ENCODE assay signal across 17 cellular contexts in the genomic region with DNA sequence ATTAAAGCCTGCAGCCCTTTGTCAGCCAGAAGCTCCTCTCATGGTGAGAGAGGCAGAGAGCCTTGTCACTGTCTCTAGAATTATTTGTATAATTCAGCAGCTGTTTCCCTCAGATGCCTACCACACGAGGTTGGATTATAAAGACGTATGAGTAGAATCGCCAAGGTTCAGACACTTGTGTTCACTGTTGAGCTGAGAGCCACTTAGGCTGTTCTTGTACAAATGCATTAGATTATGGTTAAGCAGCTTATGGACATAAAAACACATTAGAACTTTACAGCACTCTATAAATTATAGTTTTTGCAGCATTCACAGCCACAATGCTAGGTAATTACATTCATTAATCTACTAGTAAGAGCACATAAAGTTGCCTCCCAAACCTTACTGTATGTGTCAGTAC.
DNase-seq lines count a peak whose midpoint lies in the region; ATAC-seq and TF ChIP-seq lines count a peak whose summit lies in the region.
"Had no signal": no experiment of that assay in that cellular context is flagged by ENCODE, and none has a peak within 500 bp of the region (broad histone marks: within the 10 kb centered on the region; RNA-seq: fewer than 3 reads in every experiment).

No MANE protein-coding gene starts in this region.

- no peaks in the 10 kb centered on the region for H3K27me3 ChIP-seq in neural cell (ENCODE audit: insufficient read depth, low read depth, low read length)

- H3K9ac ChIP-seq in neural cell (ENCODE audit: low read length), result no peak overlapping the region

- H3K4me3 ChIP-seq in neural cell (ENCODE audit: low read length), result peak overlapping the region; percentile 13
- H3K4me3 ChIP-seq: GM23338, K562 had no signal

- no peak for TF ChIP-seq EP300 in neural cell (conservative IDR thresholded peaks at IDR 0.05; ENCODE audit: poor library complexity, severe bottlenecking)

- no peak overlapping the region for H2AFZ ChIP-seq in neural cell (ENCODE audit: low read depth, low read length)
- H2AFZ ChIP-seq: GM23338 had no signal

- H3K9me2 ChIP-seq in neural cell (ENCODE audit: insufficient read depth, low read length), result no peaks in the 10 kb centered on the region

- no peak for ATAC-seq in HG03175 (IDR thresholded peaks at IDR 0.05; ENCODE audit: unreplicated experiment)
- ATAC-seq: GM23338; K562; stimulated activated naive CD8-positive, alpha-beta T cell treated with anti-CD3 and anti-CD28 coated beads, Interleukin-15, Interleukin-2, amounts not matched to agents 100 U/mL and 50 U/mL, for 24 hours had no signal

- peaks cover 5% of the 10 kb centered on the region for H3F3A ChIP-seq in neural cell (ENCODE audit: insufficient read depth, low read length, poor library complexity, severe bottlenecking)

- H4K20me1 ChIP-seq in neural cell (ENCODE audit: insufficient read depth), result no peaks in the 10 kb centered on the region

- TF ChIP-seq CTCF in neural cell (IDR thresholded peaks at IDR 0.05; ENCODE audit: poor library complexity, severe bottlenecking), result no peak

- no peaks in the 10 kb centered on the region for H3K9me3 ChIP-seq in neural cell (ENCODE audit: low read length)

- H3K36me3 ChIP-seq in neural cell (ENCODE audit: insufficient read depth, low read length), result no peaks in the 10 kb centered on the region

- H3K27ac ChIP-seq in neural cell (ENCODE audit: low read length), result peak overlapping the region; percentile 43
- H3K27ac ChIP-seq: HL-60 had no signal

- H3K79me2 ChIP-seq in neural cell (replicated peaks; ENCODE audit: insufficient read depth, low read length), result peaks cover 20% of the 10 kb centered on the region

- no peak overlapping the region for H3K4me2 ChIP-seq in neural cell (ENCODE audit: low read length)
- H3K4me2 ChIP-seq: GM23338 had no signal

- DNase-seq in NCI-H1092 (lab: John Stamatoyannopoulos, UW), result peak; percentile 77
- peak; percentile 79 for DNase-seq in NCI-H2029 treated with DMSO at 0.1 percent for 48 hours (lab: John Stamatoyannopoulos, UW)
- peak; percentile 96 for DNase-seq in NCI-H69 (lab: John Stamatoyannopoulos, UW)
- DNase-seq in foreskin melanocyte, result no peak
- DNase-seq in NCI-H2196 treated with DMSO at 0.1 percent for 48 hours (lab: John Stamatoyannopoulos, UW; ENCODE audit: unreplicated experiment), result no peak
- DNase-seq in A172 (ENCODE audit: low spot score), result no peak
- DNase-seq: activated CD4-positive, alpha-beta T cell treated with anti-CD3 and anti-CD28 coated beads for 4 hours; activated CD8-positive, alpha-beta memory T cell treated with anti-CD3 and anti-CD28 coated beads, Interleukin-2, amount 50 U/mL, for 48 hours; hypothalamus; nephron progenitor cell; stimulated activated naive CD8-positive, alpha-beta T cell treated with anti-CD3 and anti-CD28 coated beads, Interleukin-15, Interleukin-2, amounts not matched to agents 100 U/mL and 50 U/mL, for 24 hours; trophoblast cell had no signal

- no peak for TF ChIP-seq RAD21 in neural cell (conservative IDR thresholded peaks at IDR 0.05)

TF ChIP-seq in neural cell, 6 proteins besides CTCF, POLR2A, EP300 and RAD21:
- TF ChIP-seq TAF1 (IDR thresholded peaks at IDR 0.05; ENCODE audit: low read depth), result no peak
- TF ChIP-seq EZH2 (IDR thresholded peaks at IDR 0.05; ENCODE audit: borderline replicate concordance, insufficient read depth, low read length, poor library complexity, severe bottlenecking), result no peak

Comparison
In these comparisons a context has a peak if more than half of its experiments do, and no peak if none do; other contexts are left out.
1. DNase-seq: peak in NCI-H1092 (single experiment), NCI-H2029 treated with DMSO at 0.1 percent for 48 hours (single experiment) and NCI-H69 (single experiment); none in foreskin melanocyte (single experiment), NCI-H2196 treated with DMSO at 0.1 percent for 48 hours (single experiment) and A172 (single experiment).